1 cellular context compared by ENCODE assay signal in the genomic region with DNA sequence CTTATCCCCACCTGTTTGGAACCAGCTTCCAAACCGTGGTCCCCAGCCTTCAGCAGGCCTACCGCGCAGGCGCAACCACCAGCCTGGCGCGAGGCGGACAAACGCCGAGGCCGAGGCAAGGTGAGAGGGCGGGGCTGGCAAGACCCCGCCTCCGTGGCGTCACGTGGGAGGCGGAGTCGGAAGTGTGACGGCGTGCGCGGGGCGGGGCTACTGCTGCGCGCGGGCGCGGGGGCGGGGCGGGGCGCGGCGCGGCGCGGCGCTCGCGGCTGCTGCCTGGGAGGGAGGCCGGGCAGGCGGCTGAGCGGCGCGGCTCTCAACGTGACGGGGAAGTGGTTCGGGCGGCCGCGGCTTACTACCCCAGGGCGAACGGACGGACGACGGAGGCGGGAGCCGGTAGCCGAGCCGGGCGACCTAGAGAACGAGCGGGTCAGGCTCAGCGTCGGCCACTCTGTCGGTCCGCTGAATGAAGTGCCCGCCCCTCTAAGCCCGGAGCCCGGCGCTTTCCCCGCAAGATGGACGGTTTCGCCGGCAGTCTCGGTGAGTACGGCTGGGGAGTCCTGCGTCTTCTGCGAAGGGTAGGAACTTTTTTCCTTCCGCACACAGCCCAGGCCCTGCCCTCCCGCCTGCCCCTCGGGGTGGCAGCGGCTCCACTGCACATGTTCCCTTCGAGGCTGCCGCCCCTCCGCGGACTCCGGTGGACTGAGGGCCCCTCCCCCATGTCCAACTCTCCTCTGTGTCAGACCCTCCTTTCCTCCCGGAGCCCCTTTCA.
TF ChIP-seq lines count a peak whose summit lies in the region.

A gene with protein sequence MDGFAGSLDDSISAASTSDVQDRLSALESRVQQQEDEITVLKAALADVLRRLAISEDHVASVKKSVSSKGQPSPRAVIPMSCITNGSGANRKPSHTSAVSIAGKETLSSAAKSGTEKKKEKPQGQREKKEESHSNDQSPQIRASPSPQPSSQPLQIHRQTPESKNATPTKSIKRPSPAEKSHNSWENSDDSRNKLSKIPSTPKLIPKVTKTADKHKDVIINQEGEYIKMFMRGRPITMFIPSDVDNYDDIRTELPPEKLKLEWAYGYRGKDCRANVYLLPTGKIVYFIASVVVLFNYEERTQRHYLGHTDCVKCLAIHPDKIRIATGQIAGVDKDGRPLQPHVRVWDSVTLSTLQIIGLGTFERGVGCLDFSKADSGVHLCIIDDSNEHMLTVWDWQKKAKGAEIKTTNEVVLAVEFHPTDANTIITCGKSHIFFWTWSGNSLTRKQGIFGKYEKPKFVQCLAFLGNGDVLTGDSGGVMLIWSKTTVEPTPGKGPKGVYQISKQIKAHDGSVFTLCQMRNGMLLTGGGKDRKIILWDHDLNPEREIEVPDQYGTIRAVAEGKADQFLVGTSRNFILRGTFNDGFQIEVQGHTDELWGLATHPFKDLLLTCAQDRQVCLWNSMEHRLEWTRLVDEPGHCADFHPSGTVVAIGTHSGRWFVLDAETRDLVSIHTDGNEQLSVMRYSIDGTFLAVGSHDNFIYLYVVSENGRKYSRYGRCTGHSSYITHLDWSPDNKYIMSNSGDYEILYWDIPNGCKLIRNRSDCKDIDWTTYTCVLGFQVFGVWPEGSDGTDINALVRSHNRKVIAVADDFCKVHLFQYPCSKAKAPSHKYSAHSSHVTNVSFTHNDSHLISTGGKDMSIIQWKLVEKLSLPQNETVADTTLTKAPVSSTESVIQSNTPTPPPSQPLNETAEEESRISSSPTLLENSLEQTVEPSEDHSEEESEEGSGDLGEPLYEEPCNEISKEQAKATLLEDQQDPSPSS (plus strand): TSS at position 254 of the 769 bp plus-strand sequence. CDS start 259 bp downstream, at position 513.

TF ChIP-seq in HEK293, 187 proteins besides CTCF, POLR2A, EP300 and RAD21 (continued from another document and continues in another):
- TF ChIP-seq SP7 (tag by site-specific recombination; IDR thresholded peaks at IDR 0.05) (peak; percentile 59), GLIS2 (tag by site-specific recombination; IDR thresholded peaks at IDR 0.05) (peak; percentile 85), HOXD13 (CRISPR knock-in tag; IDR thresholded peaks at IDR 0.05; ENCODE audit: borderline replicate concordance) (no peak), RBAK (tag by site-specific recombination; IDR thresholded peaks at IDR 0.05) (no peak), KLF16 (tag by site-specific recombination; IDR thresholded peaks at IDR 0.05) (peak; percentile 84), ZNF514 (tag by site-specific recombination; IDR thresholded peaks at IDR 0.05) (no peak), ZNF146 (tag by site-specific recombination; IDR thresholded peaks at IDR 0.05) (no peak), TCF7L2 (IDR thresholded peaks at IDR 0.05; ENCODE audit: borderline replicate concordance, low read depth, low read length) (no peak), HOXC10 (CRISPR knock-in tag; IDR thresholded peaks at IDR 0.05) (no peak), ZNF169 (tag by site-specific recombination; IDR thresholded peaks at IDR 0.05) (no peak), ZNF292 (tag by site-specific recombination; IDR thresholded peaks at IDR 0.05; ENCODE audit: borderline replicate concordance, low read depth) (no peak), ZBTB1 (tag by site-specific recombination; IDR thresholded peaks at IDR 0.05) (no peak), ZNF530 (tag by site-specific recombination; IDR thresholded peaks at IDR 0.05; ENCODE audit: low read depth) (no peak), ZNF335 (tag by site-specific recombination; conservative IDR thresholded peaks at IDR 0.05) (peak; percentile 93), ZNF785 (tag by site-specific recombination; IDR thresholded peaks at IDR 0.05) (no peak), ZFP69B (tag by site-specific recombination; IDR thresholded peaks at IDR 0.05) (peak; percentile 63), GLI2 (tag by site-specific recombination; IDR thresholded peaks at IDR 0.05; ENCODE audit: borderline replicate concordance, low read depth) (no peak), ZNF707 (tag by site-specific recombination; IDR thresholded peaks at IDR 0.05) (no peak), MEIS1 (CRISPR knock-in tag; IDR thresholded peaks at IDR 0.05; ENCODE audit: borderline replicate concordance) (no peak), ZNF155 (tag by site-specific recombination; IDR thresholded peaks at IDR 0.05) (no peak), ZNF302 (tag by site-specific recombination; IDR thresholded peaks at IDR 0.05; ENCODE audit: low read depth) (no peak), ZNF624 (tag by site-specific recombination; IDR thresholded peaks at IDR 0.05) (no peak), ZNF549 (tag by site-specific recombination; IDR thresholded peaks at IDR 0.05) (no peak), ZNF2 (tag by site-specific recombination; IDR thresholded peaks at IDR 0.05) (0 out of 2 replicates have a peak, but pooled peaks have one; percentile 30), ZNF623 (tag by site-specific recombination; IDR thresholded peaks at IDR 0.05) (no peak), ZNF610 (tag by site-specific recombination; IDR thresholded peaks at IDR 0.05; ENCODE audit: borderline replicate concordance) (no peak), ZNF501 (tag by site-specific recombination; IDR thresholded peaks at IDR 0.05) (peak; percentile 33; the same call in 1 of the 2 replicates), ZNF394 (tag by site-specific recombination; IDR thresholded peaks at IDR 0.05; ENCODE audit: borderline replicate concordance) (no peak), ZNF621 (tag by site-specific recombination; IDR thresholded peaks at IDR 0.05) (no peak), ZNF114 (tag by site-specific recombination; IDR thresholded peaks at IDR 0.05) (no peak), ZNF548 (tag by site-specific recombination; IDR thresholded peaks at IDR 0.05) (no peak), ZNF544 (tag by site-specific recombination; IDR thresholded peaks at IDR 0.05) (no peak)
- TF ChIP-seq, protein P1, sequence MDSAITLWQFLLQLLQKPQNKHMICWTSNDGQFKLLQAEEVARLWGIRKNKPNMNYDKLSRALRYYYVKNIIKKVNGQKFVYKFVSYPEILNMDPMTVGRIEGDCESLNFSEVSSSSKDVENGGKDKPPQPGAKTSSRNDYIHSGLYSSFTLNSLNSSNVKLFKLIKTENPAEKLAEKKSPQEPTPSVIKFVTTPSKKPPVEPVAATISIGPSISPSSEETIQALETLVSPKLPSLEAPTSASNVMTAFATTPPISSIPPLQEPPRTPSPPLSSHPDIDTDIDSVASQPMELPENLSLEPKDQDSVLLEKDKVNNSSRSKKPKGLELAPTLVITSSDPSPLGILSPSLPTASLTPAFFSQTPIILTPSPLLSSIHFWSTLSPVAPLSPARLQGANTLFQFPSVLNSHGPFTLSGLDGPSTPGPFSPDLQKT (IDR thresholded peaks at IDR 0.05; ENCODE audit: borderline replicate concordance, low read depth, low read length): peak; percentile 90
- TF ChIP-seq, protein P2, sequence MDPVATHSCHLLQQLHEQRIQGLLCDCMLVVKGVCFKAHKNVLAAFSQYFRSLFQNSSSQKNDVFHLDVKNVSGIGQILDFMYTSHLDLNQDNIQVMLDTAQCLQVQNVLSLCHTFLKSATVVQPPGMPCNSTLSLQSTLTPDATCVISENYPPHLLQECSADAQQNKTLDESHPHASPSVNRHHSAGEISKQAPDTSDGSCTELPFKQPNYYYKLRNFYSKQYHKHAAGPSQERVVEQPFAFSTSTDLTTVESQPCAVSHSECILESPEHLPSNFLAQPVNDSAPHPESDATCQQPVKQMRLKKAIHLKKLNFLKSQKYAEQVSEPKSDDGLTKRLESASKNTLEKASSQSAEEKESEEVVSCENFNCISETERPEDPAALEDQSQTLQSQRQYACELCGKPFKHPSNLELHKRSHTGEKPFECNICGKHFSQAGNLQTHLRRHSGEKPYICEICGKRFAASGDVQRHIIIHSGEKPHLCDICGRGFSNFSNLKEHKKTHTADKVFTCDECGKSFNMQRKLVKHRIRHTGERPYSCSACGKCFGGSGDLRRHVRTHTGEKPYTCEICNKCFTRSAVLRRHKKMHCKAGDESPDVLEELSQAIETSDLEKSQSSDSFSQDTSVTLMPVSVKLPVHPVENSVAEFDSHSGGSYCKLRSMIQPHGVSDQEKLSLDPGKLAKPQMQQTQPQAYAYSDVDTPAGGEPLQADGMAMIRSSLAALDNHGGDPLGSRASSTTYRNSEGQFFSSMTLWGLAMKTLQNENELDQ (tag by site-specific recombination; IDR thresholded peaks at IDR 0.05; ENCODE audit: low read depth): no peak
- TF ChIP-seq, protein P3, sequence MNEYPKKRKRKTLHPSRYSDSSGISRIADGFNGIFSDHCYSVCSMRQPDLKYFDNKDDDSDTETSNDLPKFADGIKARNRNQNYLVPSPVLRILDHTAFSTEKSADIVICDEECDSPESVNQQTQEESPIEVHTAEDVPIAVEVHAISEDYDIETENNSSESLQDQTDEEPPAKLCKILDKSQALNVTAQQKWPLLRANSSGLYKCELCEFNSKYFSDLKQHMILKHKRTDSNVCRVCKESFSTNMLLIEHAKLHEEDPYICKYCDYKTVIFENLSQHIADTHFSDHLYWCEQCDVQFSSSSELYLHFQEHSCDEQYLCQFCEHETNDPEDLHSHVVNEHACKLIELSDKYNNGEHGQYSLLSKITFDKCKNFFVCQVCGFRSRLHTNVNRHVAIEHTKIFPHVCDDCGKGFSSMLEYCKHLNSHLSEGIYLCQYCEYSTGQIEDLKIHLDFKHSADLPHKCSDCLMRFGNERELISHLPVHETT (tag by site-specific recombination; IDR thresholded peaks at IDR 0.05): no peak
- TF ChIP-seq, protein P4, sequence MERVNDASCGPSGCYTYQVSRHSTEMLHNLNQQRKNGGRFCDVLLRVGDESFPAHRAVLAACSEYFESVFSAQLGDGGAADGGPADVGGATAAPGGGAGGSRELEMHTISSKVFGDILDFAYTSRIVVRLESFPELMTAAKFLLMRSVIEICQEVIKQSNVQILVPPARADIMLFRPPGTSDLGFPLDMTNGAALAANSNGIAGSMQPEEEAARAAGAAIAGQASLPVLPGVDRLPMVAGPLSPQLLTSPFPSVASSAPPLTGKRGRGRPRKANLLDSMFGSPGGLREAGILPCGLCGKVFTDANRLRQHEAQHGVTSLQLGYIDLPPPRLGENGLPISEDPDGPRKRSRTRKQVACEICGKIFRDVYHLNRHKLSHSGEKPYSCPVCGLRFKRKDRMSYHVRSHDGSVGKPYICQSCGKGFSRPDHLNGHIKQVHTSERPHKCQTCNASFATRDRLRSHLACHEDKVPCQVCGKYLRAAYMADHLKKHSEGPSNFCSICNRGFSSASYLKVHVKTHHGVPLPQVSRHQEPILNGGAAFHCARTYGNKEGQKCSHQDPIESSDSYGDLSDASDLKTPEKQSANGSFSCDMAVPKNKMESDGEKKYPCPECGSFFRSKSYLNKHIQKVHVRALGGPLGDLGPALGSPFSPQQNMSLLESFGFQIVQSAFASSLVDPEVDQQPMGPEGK (tag by site-specific recombination; IDR thresholded peaks at IDR 0.05): no peak; the same call in 1 of the 2 replicates
- TF ChIP-seq, protein P5, sequence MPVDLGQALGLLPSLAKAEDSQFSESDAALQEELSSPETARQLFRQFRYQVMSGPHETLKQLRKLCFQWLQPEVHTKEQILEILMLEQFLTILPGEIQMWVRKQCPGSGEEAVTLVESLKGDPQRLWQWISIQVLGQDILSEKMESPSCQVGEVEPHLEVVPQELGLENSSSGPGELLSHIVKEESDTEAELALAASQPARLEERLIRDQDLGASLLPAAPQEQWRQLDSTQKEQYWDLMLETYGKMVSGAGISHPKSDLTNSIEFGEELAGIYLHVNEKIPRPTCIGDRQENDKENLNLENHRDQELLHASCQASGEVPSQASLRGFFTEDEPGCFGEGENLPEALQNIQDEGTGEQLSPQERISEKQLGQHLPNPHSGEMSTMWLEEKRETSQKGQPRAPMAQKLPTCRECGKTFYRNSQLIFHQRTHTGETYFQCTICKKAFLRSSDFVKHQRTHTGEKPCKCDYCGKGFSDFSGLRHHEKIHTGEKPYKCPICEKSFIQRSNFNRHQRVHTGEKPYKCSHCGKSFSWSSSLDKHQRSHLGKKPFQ (tag by site-specific recombination; IDR thresholded peaks at IDR 0.05): no peak
- TF ChIP-seq, protein P6, sequence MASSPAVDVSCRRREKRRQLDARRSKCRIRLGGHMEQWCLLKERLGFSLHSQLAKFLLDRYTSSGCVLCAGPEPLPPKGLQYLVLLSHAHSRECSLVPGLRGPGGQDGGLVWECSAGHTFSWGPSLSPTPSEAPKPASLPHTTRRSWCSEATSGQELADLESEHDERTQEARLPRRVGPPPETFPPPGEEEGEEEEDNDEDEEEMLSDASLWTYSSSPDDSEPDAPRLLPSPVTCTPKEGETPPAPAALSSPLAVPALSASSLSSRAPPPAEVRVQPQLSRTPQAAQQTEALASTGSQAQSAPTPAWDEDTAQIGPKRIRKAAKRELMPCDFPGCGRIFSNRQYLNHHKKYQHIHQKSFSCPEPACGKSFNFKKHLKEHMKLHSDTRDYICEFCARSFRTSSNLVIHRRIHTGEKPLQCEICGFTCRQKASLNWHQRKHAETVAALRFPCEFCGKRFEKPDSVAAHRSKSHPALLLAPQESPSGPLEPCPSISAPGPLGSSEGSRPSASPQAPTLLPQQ (tag by site-specific recombination; IDR thresholded peaks at IDR 0.05): peak; percentile 64
- TF ChIP-seq, protein P7, sequence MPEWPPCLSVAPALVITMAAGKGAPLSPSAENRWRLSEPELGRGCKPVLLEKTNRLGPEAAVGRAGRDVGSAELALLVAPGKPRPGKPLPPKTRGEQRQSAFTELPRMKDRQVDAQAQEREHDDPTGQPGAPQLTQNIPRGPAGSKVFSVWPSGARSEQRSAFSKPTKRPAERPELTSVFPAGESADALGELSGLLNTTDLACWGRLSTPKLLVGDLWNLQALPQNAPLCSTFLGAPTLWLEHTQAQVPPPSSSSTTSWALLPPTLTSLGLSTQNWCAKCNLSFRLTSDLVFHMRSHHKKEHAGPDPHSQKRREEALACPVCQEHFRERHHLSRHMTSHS (tag by site-specific recombination; IDR thresholded peaks at IDR 0.05): no peak
- TF ChIP-seq, protein P8, sequence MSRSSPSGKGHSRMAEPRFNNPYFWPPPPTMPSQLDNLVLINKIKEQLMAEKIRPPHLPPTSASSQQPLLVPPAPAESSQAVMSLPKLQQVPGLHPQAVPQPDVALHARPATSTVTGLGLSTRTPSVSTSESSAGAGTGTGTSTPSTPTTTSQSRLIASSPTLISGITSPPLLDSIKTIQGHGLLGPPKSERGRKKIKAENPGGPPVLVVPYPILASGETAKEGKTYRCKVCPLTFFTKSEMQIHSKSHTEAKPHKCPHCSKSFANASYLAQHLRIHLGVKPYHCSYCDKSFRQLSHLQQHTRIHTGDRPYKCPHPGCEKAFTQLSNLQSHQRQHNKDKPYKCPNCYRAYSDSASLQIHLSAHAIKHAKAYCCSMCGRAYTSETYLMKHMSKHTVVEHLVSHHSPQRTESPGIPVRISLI (tag by site-specific recombination; IDR thresholded peaks at IDR 0.05): no peak
- TF ChIP-seq, protein P9, sequence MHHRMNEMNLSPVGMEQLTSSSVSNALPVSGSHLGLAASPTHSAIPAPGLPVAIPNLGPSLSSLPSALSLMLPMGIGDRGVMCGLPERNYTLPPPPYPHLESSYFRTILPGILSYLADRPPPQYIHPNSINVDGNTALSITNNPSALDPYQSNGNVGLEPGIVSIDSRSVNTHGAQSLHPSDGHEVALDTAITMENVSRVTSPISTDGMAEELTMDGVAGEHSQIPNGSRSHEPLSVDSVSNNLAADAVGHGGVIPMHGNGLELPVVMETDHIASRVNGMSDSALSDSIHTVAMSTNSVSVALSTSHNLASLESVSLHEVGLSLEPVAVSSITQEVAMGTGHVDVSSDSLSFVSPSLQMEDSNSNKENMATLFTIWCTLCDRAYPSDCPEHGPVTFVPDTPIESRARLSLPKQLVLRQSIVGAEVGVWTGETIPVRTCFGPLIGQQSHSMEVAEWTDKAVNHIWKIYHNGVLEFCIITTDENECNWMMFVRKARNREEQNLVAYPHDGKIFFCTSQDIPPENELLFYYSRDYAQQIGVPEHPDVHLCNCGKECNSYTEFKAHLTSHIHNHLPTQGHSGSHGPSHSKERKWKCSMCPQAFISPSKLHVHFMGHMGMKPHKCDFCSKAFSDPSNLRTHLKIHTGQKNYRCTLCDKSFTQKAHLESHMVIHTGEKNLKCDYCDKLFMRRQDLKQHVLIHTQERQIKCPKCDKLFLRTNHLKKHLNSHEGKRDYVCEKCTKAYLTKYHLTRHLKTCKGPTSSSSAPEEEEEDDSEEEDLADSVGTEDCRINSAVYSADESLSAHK (tag by site-specific recombination; IDR thresholded peaks at IDR 0.05): peak; percentile 55; the same call in 1 of the 2 replicates
